35 cellular contexts compared by ENCODE assay signal in genomic region chr15:55361048-55361447, GRCh38. TPM values are rescaled to one million over a fixed set of nuclear protein-coding genes. Genes with fewer than 3 reads are reported as not detected.
"Had no signal": no experiment of that assay in that cellular context is flagged by ENCODE, and none has a peak within 500 bp of the region (broad histone marks: within the 10 kb centered on the region; RNA-seq: fewer than 3 reads in every experiment).

No MANE protein-coding gene starts in this region.

- H3K36me3 Mint-ChIP-seq: activated naive CD4-positive, alpha-beta T cell treated with anti-CD3 and anti-CD28 coated beads, Interleukin-2, amount 50 U/mL, for 72 hours had no signal

- H3K27ac Mint-ChIP-seq: activated CD4-positive, alpha-beta memory T cell treated with anti-CD3 and anti-CD28 coated beads for 36 hours; activated CD4-positive, alpha-beta T cell treated with anti-CD3 and anti-CD28 coated beads, Interleukin-2, amount 10 ng/mL, durations not matched to agents 24 days and 14 days; activated CD8-positive, alpha-beta memory T cell treated with anti-CD3 and anti-CD28 coated beads, Interleukin-2, amount 10 ng/mL, durations not matched to agents 7 days and 5 days; activated CD8-positive, alpha-beta T cell treated with anti-CD3 and anti-CD28 coated beads, Interleukin-2, amount 10 ng/mL, durations not matched to agents 7 days and 5 days; activated naive CD4-positive, alpha-beta T cell treated with anti-CD3 and anti-CD28 coated beads, Interleukin-2, amount 10 ng/mL, durations not matched to agents 7 days and 5 days; activated naive CD8-positive, alpha-beta T cell treated with anti-CD3 and anti-CD28 coated beads, Interleukin-2, amount 10 ng/mL, durations not matched to agents 7 days and 5 days; activated T-helper 2 cell treated with anti-CD3 and anti-CD28 coated beads, Interferon-gamma antibody, Interleukin-2, Interleukin-4, amounts not matched to agents 10 μg/mL and 5 μg/mL and 100 μg/mL, durations not matched to agents 14 hours and 24 hours and 36 hours; endodermal cell; T-cell; T-helper 1 cell treated with Interleukin-12 subunit alpha and Interleukin-12 subunit beta and Interleukin-4 antibody, amounts not matched to agents 30 μg/mL and 1 μg/mL, for 36 hours; T-helper 2 cell treated with Interferon-gamma antibody and Interleukin-4, amounts not matched to agents 5 μg/mL and 100 μg/mL, for 36 hours had no signal

- H3K4me3 ChIP-seq: ascending aorta, breast epithelium, cardiac muscle cell, coronary artery, dorsolateral prefrontal cortex, gastrocnemius medialis had no signal

- H3K9me3 Mint-ChIP-seq: activated B cell treated with CpG ODN at 0.5 μM for 24 hours; activated CD4-positive, alpha-beta memory T cell treated with anti-CD3 and anti-CD28 coated beads for 36 hours; activated CD4-positive, alpha-beta T cell treated with anti-CD3 and anti-CD28 coated beads, Interleukin-2, amount 10 ng/mL, durations not matched to agents 24 days and 14 days; activated naive CD4-positive, alpha-beta T cell treated with anti-CD3 and anti-CD28 coated beads, Interleukin-2, amount 10 ng/mL, durations not matched to agents 7 days and 5 days; activated naive CD4-positive, alpha-beta T cell treated with anti-CD3 and anti-CD28 coated beads, Interleukin-2, amount 50 U/mL, for 72 hours; activated naive CD8-positive, alpha-beta T cell treated with anti-CD3 and anti-CD28 coated beads, Interleukin-2, amount 10 ng/mL, durations not matched to agents 7 days and 5 days; activated T-cell treated with anti-CD3 and anti-CD28 coated beads, Interleukin-2, amount 50 U/mL, for 24 hours; activated T-helper 2 cell treated with anti-CD3 and anti-CD28 coated beads, Interferon-gamma antibody, Interleukin-2, Interleukin-4, amounts not matched to agents 10 μg/mL and 5 μg/mL and 100 μg/mL, durations not matched to agents 14 hours and 24 hours and 36 hours; brain; dendritic cell treated with granulocyte-macrophage colony-stimulating factor and Interleukin-4, amounts not matched to agents 40 ng/mL and 50 ng/mL, for 4 days; endodermal cell; T-cell; T-helper 1 cell treated with Interleukin-12 subunit alpha and Interleukin-12 subunit beta and Interleukin-4 antibody, amounts not matched to agents 30 μg/mL and 1 μg/mL, for 36 hours; T-helper 2 cell treated with Interferon-gamma antibody and Interleukin-4, amounts not matched to agents 5 μg/mL and 100 μg/mL, for 36 hours had no signal

- H3K36me3 ChIP-seq: cardiac muscle cell, WERI-Rb-1 had no signal

- H3K9me3 ChIP-seq: ascending aorta, breast epithelium, gastrocnemius medialis had no signal

- H3K27me3 ChIP-seq: ascending aorta, breast epithelium, cardiac muscle cell, dorsolateral prefrontal cortex, foreskin keratinocyte, gastrocnemius medialis had no signal

- H3K27me3 Mint-ChIP-seq: activated B cell treated with CpG ODN at 0.5 μM for 24 hours; activated CD4-positive, alpha-beta memory T cell treated with anti-CD3 and anti-CD28 coated beads for 36 hours; activated CD4-positive, alpha-beta T cell treated with anti-CD3 and anti-CD28 coated beads for 36 hours; activated CD4-positive, alpha-beta T cell treated with anti-CD3 and anti-CD28 coated beads, Interleukin-2, amount 10 ng/mL, durations not matched to agents 24 days and 14 days; activated CD8-positive, alpha-beta memory T cell treated with anti-CD3 and anti-CD28 coated beads, Interleukin-2, amount 10 ng/mL, durations not matched to agents 7 days and 5 days; activated naive CD4-positive, alpha-beta T cell treated with anti-CD3 and anti-CD28 coated beads, Interleukin-2, amount 10 ng/mL, durations not matched to agents 7 days and 5 days; activated naive CD8-positive, alpha-beta T cell treated with anti-CD3 and anti-CD28 coated beads, Interleukin-2, amount 10 ng/mL, durations not matched to agents 7 days and 5 days; activated T-cell treated with anti-CD3 and anti-CD28 coated beads, Interleukin-2, amount 50 U/mL, for 24 hours; brain; dendritic cell treated with granulocyte-macrophage colony-stimulating factor and Interleukin-4, amounts not matched to agents 40 ng/mL and 50 ng/mL, for 4 days; T-cell had no signal

- H3K4me1 Mint-ChIP-seq: activated B cell treated with CpG ODN at 0.5 μM for 24 hours; activated CD4-positive, alpha-beta T cell treated with anti-CD3 and anti-CD28 coated beads for 36 hours; activated CD8-positive, alpha-beta memory T cell treated with anti-CD3 and anti-CD28 coated beads, Interleukin-2, amount 10 ng/mL, durations not matched to agents 7 days and 5 days; activated naive CD4-positive, alpha-beta T cell treated with anti-CD3 and anti-CD28 coated beads, Interleukin-2, amount 10 ng/mL, durations not matched to agents 7 days and 5 days; activated naive CD8-positive, alpha-beta T cell treated with anti-CD3 and anti-CD28 coated beads, Interleukin-2, amount 10 ng/mL, durations not matched to agents 7 days and 5 days; brain; T-cell had no signal

- ATAC-seq: activated CD4-positive, alpha-beta T cell treated with anti-CD3 and anti-CD28 coated beads for 36 hours; activated CD8-positive, alpha-beta memory T cell treated with anti-CD3 and anti-CD28 coated beads, Interleukin-2, amount 10 ng/mL, durations not matched to agents 7 days and 5 days; activated CD8-positive, alpha-beta T cell treated with anti-CD3 and anti-CD28 coated beads, Interleukin-2, amount 10 ng/mL, durations not matched to agents 7 days and 5 days; activated naive CD4-positive, alpha-beta T cell treated with anti-CD3 and anti-CD28 coated beads, Interleukin-2, amount 50 U/mL, for 72 hours; esophagus mucosa; foreskin keratinocyte; gastrocnemius medialis; T-cell had no signal

- H3K4me1 ChIP-seq: ascending aorta, breast epithelium, foreskin keratinocyte, gastrocnemius medialis had no signal

- DNase-seq: activated B cell treated with CpG ODN at 0.5 μM for 24 hours; activated CD4-positive, alpha-beta memory T cell treated with anti-CD3 and anti-CD28 coated beads for 36 hours; activated CD4-positive, alpha-beta T cell treated with anti-CD3 and anti-CD28 coated beads for 36 hours; activated CD4-positive, alpha-beta T cell treated with anti-CD3 and anti-CD28 coated beads, Interleukin-2, amount 10 ng/mL, durations not matched to agents 24 days and 14 days; activated CD4-positive, CD25-positive, alpha-beta regulatory T cell treated with anti-CD3 and anti-CD28 coated beads, Interleukin-2, amount 50 U/mL, for 72 hours; activated CD8-positive, alpha-beta memory T cell treated with anti-CD3 and anti-CD28 coated beads, Interleukin-2, amount 10 ng/mL, durations not matched to agents 7 days and 5 days; activated CD8-positive, alpha-beta memory T cell treated with anti-CD3 and anti-CD28 coated beads, Interleukin-2, amount 50 U/mL, for 4 hours; activated CD8-positive, alpha-beta T cell treated with anti-CD3 and anti-CD28 coated beads, Interleukin-2, amount 10 ng/mL, durations not matched to agents 7 days and 5 days; activated gamma-delta T cell; activated naive CD4-positive, alpha-beta T cell; activated naive CD4-positive, alpha-beta T cell treated with anti-CD3 and anti-CD28 coated beads, Interleukin-2, amount 10 ng/mL, durations not matched to agents 7 days and 5 days; activated naive CD8-positive, alpha-beta T cell treated with anti-CD3 and anti-CD28 coated beads, Interleukin-2, amount 10 ng/mL, durations not matched to agents 7 days and 5 days; activated T-cell treated with anti-CD3 and anti-CD28 coated beads, Interleukin-2, amount 50 U/mL, for 24 hours; central memory CD4-positive, alpha-beta T cell; dorsolateral prefrontal cortex; effector memory CD4-positive, alpha-beta T cell; endodermal cell; foreskin keratinocyte; gastrocnemius medialis; SW 1271; T-cell; T1000; WERI-Rb-1 had no signal

- H3K4me3 Mint-ChIP-seq: activated B cell treated with CpG ODN at 0.5 μM for 24 hours; activated CD4-positive, alpha-beta memory T cell treated with anti-CD3 and anti-CD28 coated beads for 36 hours; activated CD4-positive, alpha-beta T cell treated with anti-CD3 and anti-CD28 coated beads for 36 hours; activated CD4-positive, alpha-beta T cell treated with anti-CD3 and anti-CD28 coated beads, Interleukin-2, amount 10 ng/mL, durations not matched to agents 24 days and 14 days; activated CD8-positive, alpha-beta memory T cell treated with anti-CD3 and anti-CD28 coated beads, Interleukin-2, amount 10 ng/mL, durations not matched to agents 7 days and 5 days; activated CD8-positive, alpha-beta T cell treated with anti-CD3 and anti-CD28 coated beads, Interleukin-2, amount 10 ng/mL, durations not matched to agents 7 days and 5 days; activated naive CD4-positive, alpha-beta T cell treated with anti-CD3 and anti-CD28 coated beads, Interleukin-2, amount 10 ng/mL, durations not matched to agents 7 days and 5 days; activated naive CD8-positive, alpha-beta T cell treated with anti-CD3 and anti-CD28 coated beads, Interleukin-2, amount 10 ng/mL, durations not matched to agents 7 days and 5 days; activated T-cell treated with anti-CD3 and anti-CD28 coated beads, Interleukin-2, amount 50 U/mL, for 24 hours; brain; dendritic cell treated with granulocyte-macrophage colony-stimulating factor and Interleukin-4, amounts not matched to agents 40 ng/mL and 50 ng/mL, for 4 days; endodermal cell; T-cell; T-helper 1 cell treated with Interleukin-12 subunit alpha and Interleukin-12 subunit beta and Interleukin-4 antibody, amounts not matched to agents 30 μg/mL and 1 μg/mL, for 36 hours; T-helper 2 cell treated with Interferon-gamma antibody and Interleukin-4, amounts not matched to agents 5 μg/mL and 100 μg/mL, for 36 hours had no signal

- H3K27ac ChIP-seq: breast epithelium, cardiac muscle cell, foreskin keratinocyte, gastrocnemius medialis, WERI-Rb-1 had no signal

RNA-seq across cellular contexts. Expression of gene PIERCE2, which starts 47.2 kb away (rescaled TPM):
- total RNA-seq: activated CD8-positive, alpha-beta memory T cell treated with anti-CD3 and anti-CD28 coated beads for 36 hours; activated CD8-positive, alpha-beta memory T cell treated with anti-CD3 and anti-CD28 coated beads, Interleukin-2, amount 10 ng/mL, durations not matched to agents 7 days and 5 days; activated CD8-positive, alpha-beta T cell treated with anti-CD3 and anti-CD28 coated beads, Interleukin-2, amount 10 ng/mL, durations not matched to agents 7 days and 5 days; activated naive CD4-positive, alpha-beta T cell treated with anti-CD3 and anti-CD28 coated beads, Interleukin-2, amount 50 U/mL, for 72 hours; activated naive CD8-positive, alpha-beta T cell treated with anti-CD3 and anti-CD28 coated beads, Interleukin-2, amount 10 ng/mL, durations not matched to agents 7 days and 5 days; activated T-helper 2 cell treated with anti-CD3 and anti-CD28 coated beads, Interferon-gamma antibody, Interleukin-2, Interleukin-4, amounts not matched to agents 10 μg/mL and 5 μg/mL and 100 μg/mL, durations not matched to agents 14 hours and 24 hours and 36 hours; ascending aorta; esophagus mucosa; T-cell had no signal
